In the genomic region with DNA sequence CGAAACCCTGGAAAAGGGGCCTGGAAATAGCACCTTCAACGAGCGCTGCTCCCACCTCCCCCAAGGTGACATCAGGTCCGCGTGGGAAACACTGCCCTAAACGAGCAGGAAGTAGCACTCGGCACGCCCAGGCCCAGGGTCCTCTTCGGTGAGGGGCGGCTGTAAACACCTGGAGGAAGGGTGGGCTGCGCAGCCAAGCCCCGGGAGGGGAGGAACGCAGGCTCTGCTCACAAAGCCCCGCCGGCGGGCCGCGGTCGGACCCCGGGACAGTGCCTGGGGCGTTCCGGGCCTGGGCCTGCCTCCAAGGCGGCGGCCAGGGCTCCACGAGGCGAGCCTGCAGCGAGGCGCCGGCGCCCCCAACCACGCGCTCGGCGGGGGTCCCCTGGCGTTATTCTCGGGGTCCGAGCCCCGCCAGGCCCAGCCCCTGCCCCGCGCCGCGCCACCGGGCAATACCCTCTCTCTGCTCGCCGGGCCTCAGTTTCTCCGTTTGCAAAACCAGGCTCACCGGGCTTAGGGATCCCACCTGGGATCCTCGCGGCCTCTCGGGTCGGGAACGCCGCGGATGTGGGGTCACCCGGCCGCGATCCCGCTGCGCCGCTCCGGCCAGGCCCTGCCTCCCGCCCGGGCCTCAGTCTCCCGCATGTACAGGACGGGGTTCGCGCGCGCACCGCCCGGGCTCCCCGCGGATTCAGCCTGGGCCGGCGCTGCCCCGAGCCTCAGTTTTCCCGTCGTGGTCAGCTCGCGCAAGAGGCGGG, we compare ENCODE assay signal across 8 cellular contexts. TPM values are rescaled to one million over a fixed set of nuclear protein-coding genes. Genes with fewer than 3 reads are reported as not detected.
DNase-seq lines count a peak whose midpoint lies in the region; ATAC-seq, FAIRE-seq and TF ChIP-seq lines count a peak whose summit lies in the region.

No MANE protein-coding gene starts in this region.

- DNase-seq in BE2C (peak; percentile 51), GM19239 (ENCODE audit: insufficient read length, low spot score) (peak; percentile 79), LNCaP clone FGC (ENCODE audit: low read depth) (no peak), endothelial cell (ENCODE audit: low spot score) (peak; percentile 36), nephron progenitor cell (peak; percentile 46), H54 (ENCODE audit: insufficient read length, low spot score) (no peak)
- peak; percentile 85 for DNase-seq in activated CD8-positive, alpha-beta T cell treated with anti-CD3 and anti-CD28 coated beads, Interleukin-2, amount 10 ng/mL, durations not matched to agents 7 days and 5 days

- peaks cover 23% of the 10 kb centered on the region for H3K36me3 ChIP-seq in BE2C
- peaks cover 20% of the 10 kb centered on the region for H3K36me3 ChIP-seq in thymus (ENCODE audit: control insufficient read depth, insufficient read depth)

- peak overlapping the region; percentile 89 for H3K27ac ChIP-seq in thymus (ENCODE audit: low read depth)

- H3K4me3 ChIP-seq in BE2C (ENCODE audit: low read depth, low read length) (peak overlapping the region; percentile 86), LNCaP clone FGC (ENCODE audit: low read depth, low read length) (peak overlapping the region; percentile 94), thymus (ENCODE audit: low read length) (peak overlapping the region; percentile 95)

- H3K27me3 Mint-ChIP-seq in activated CD8-positive, alpha-beta T cell treated with anti-CD3 and anti-CD28 coated beads, Interleukin-2, amount 10 ng/mL, durations not matched to agents 7 days and 5 days (ENCODE audit: low read depth) = no peaks in the 10 kb centered on the region
- peaks cover 18% of the 10 kb centered on the region for H3K27me3 Mint-ChIP-seq in endothelial cell (ENCODE audit: unreplicated experiment)
- peaks cover 4% of the 10 kb centered on the region for H3K27me3 Mint-ChIP-seq in nephron progenitor cell (ENCODE audit: low read depth, poor library complexity)

- H3K27me3 ChIP-seq in BE2C (no peaks in the 10 kb centered on the region; the same call in 1 of the 2 replicates), thymus (ENCODE audit: control insufficient read depth, insufficient read depth) (no peaks in the 10 kb centered on the region)

- POLR2A ChIA-PET in activated CD8-positive, alpha-beta T cell treated with anti-CD3 and anti-CD28 coated beads, Interleukin-2, amount 10 ng/mL, durations not matched to agents 7 days and 5 days (lab: Charles Lee) = interaction anchor here (1.4 to 2.2 kb wide), 2 partner anchors 17 to 18 kb away, joined by 3 to 10 read pairs; no protein-coding TSS in a partner anchor

- CTCF ChIA-PET in activated CD8-positive, alpha-beta T cell treated with anti-CD3 and anti-CD28 coated beads, Interleukin-2, amount 10 ng/mL, durations not matched to agents 7 days and 5 days (lab: Charles Lee) = interaction anchor here (1.9 kb wide), 1 partner anchor 72 kb away, joined by 14 read pairs; no protein-coding TSS in a partner anchor

- no peak for TF ChIP-seq POLR2A in H54 (IDR thresholded peaks at IDR 0.05; ENCODE audit: low read depth, low read length)

- no peaks in the 10 kb centered on the region for H3K9me3 Mint-ChIP-seq in activated CD8-positive, alpha-beta T cell treated with anti-CD3 and anti-CD28 coated beads, Interleukin-2, amount 10 ng/mL, durations not matched to agents 7 days and 5 days (ENCODE audit: insufficient read depth)
- H3K9me3 Mint-ChIP-seq in endothelial cell (ENCODE audit: unreplicated experiment) (no peaks in the 10 kb centered on the region), nephron progenitor cell (peaks cover 8% of the 10 kb centered on the region)

- H3K9me3 ChIP-seq in BE2C (no peaks in the 10 kb centered on the region; the same call in 1 of the 2 replicates), thymus (ENCODE audit: control insufficient read depth) (no peaks in the 10 kb centered on the region)

- H3K4me1 ChIP-seq in BE2C (peaks cover 3% of the 10 kb centered on the region; the same call in 1 of the 2 replicates), thymus (ENCODE audit: control insufficient read depth, insufficient read depth, low read length) (peaks cover 25% of the 10 kb centered on the region)

- WGBS in thymus = under 1% methylated on average over 81 of the region's 81 CpGs

- FAIRE-seq in GM19239 (lab: Jason Lieb, UNC) (peak; percentile 88), H54 (lab: Jason Lieb, UNC) (no peak)

- peaks cover 42% of the 10 kb centered on the region for H3K4me1 Mint-ChIP-seq in activated CD8-positive, alpha-beta T cell treated with anti-CD3 and anti-CD28 coated beads, Interleukin-2, amount 10 ng/mL, durations not matched to agents 7 days and 5 days (ENCODE audit: low read depth)
- peaks cover 8% of the 10 kb centered on the region for H3K4me1 Mint-ChIP-seq in endothelial cell (ENCODE audit: unreplicated experiment)
- peaks cover 24% of the 10 kb centered on the region for H3K4me1 Mint-ChIP-seq in nephron progenitor cell

- peak overlapping the region; percentile 98 for H3K4me3 Mint-ChIP-seq in activated CD8-positive, alpha-beta T cell treated with anti-CD3 and anti-CD28 coated beads, Interleukin-2, amount 10 ng/mL, durations not matched to agents 7 days and 5 days
- H3K4me3 Mint-ChIP-seq in endothelial cell (ENCODE audit: unreplicated experiment) (peak overlapping the region; percentile 88), nephron progenitor cell (peak overlapping the region; percentile 79)

- H3K36me3 Mint-ChIP-seq in activated CD8-positive, alpha-beta T cell treated with anti-CD3 and anti-CD28 coated beads, Interleukin-2, amount 10 ng/mL, durations not matched to agents 7 days and 5 days (ENCODE audit: low read depth) = peaks cover 19% of the 10 kb centered on the region
- H3K36me3 Mint-ChIP-seq in endothelial cell (ENCODE audit: low read depth, unreplicated experiment) (peaks cover 4% of the 10 kb centered on the region), nephron progenitor cell (ENCODE audit: low read depth) (no peaks in the 10 kb centered on the region)

- TF ChIP-seq CTCF in BE2C (IDR thresholded peaks at IDR 0.05; ENCODE audit: low read depth, low read length) = no peak
- no peak for TF ChIP-seq CTCF in LNCaP clone FGC (IDR thresholded peaks at IDR 0.05; ENCODE audit: control insufficient read depth, extremely low read depth, insufficient read depth)
- no peak for TF ChIP-seq CTCF in endothelial cell (IDR thresholded peaks at IDR 0.05; ENCODE audit: unreplicated experiment)
- no peak for TF ChIP-seq CTCF in nephron progenitor cell (IDR thresholded peaks at IDR 0.05)

- H3K27ac Mint-ChIP-seq in activated CD8-positive, alpha-beta T cell treated with anti-CD3 and anti-CD28 coated beads, Interleukin-2, amount 10 ng/mL, durations not matched to agents 7 days and 5 days = peak overlapping the region; percentile 97
- H3K27ac Mint-ChIP-seq in endothelial cell (ENCODE audit: unreplicated experiment) (no peak overlapping the region), nephron progenitor cell (no peak overlapping the region)

- peak; percentile 43 for ATAC-seq in activated CD8-positive, alpha-beta T cell treated with anti-CD3 and anti-CD28 coated beads, Interleukin-2, amount 10 ng/mL, durations not matched to agents 7 days and 5 days

RNA-seq across cellular contexts. Expression of a gene that starts 0.6 kb away (rescaled TPM):
- 208 TPM for polyA plus RNA-seq in BE2C (2012; ENCODE audit: insufficient read depth, insufficient read length, low read depth)
- total RNA-seq in activated CD8-positive, alpha-beta T cell treated with anti-CD3 and anti-CD28 coated beads, Interleukin-2, amount 10 ng/mL, durations not matched to agents 7 days and 5 days = 10 to 100 TPM; 71.3 to 78.4 TPM
- 41.7 TPM for total RNA-seq in endothelial cell (ENCODE audit: unreplicated experiment)
- polyA plus RNA-seq in thymus = 38.2 TPM

RNA-seq across cellular contexts. Expression of a gene that starts 13.8 kb away (rescaled TPM):
- 5.4 TPM for polyA plus RNA-seq in BE2C (2012; ENCODE audit: insufficient read depth, insufficient read length, low read depth)
- 1 to 10 TPM; 2.2 to 3.0 TPM for total RNA-seq in activated CD8-positive, alpha-beta T cell treated with anti-CD3 and anti-CD28 coated beads, Interleukin-2, amount 10 ng/mL, durations not matched to agents 7 days and 5 days
- 6.5 TPM for total RNA-seq in endothelial cell (ENCODE audit: unreplicated experiment)
- 12.5 TPM for polyA plus RNA-seq in thymus

RNA-seq across cellular contexts. Expression of a gene that starts 22.7 kb away (rescaled TPM):
- 3.8 TPM for polyA plus RNA-seq in BE2C (2012; ENCODE audit: insufficient read depth, insufficient read length, low read depth)
- not detected for total RNA-seq in activated CD8-positive, alpha-beta T cell treated with anti-CD3 and anti-CD28 coated beads, Interleukin-2, amount 10 ng/mL, durations not matched to agents 7 days and 5 days
- not detected for total RNA-seq in endothelial cell (ENCODE audit: unreplicated experiment)
- polyA plus RNA-seq in thymus = 0.25 TPM

RNA-seq across cellular contexts. Expression of a gene that starts 29.0 kb away (rescaled TPM):
- 246 TPM for polyA plus RNA-seq in BE2C (2012; ENCODE audit: insufficient read depth, insufficient read length, low read depth)
- total RNA-seq in activated CD8-positive, alpha-beta T cell treated with anti-CD3 and anti-CD28 coated beads, Interleukin-2, amount 10 ng/mL, durations not matched to agents 7 days and 5 days = 10 to 100 TPM; 50.6 to 51.0 TPM
- 53.6 TPM for total RNA-seq in endothelial cell (ENCODE audit: unreplicated experiment)
- polyA plus RNA-seq in thymus = 130 TPM

RNA-seq across cellular contexts. Expression of a gene that starts 32.9 kb away (rescaled TPM):
- polyA plus RNA-seq in BE2C (2012; ENCODE audit: insufficient read depth, insufficient read length, low read depth) = 1.0 TPM
- total RNA-seq in activated CD8-positive, alpha-beta T cell treated with anti-CD3 and anti-CD28 coated beads, Interleukin-2, amount 10 ng/mL, durations not matched to agents 7 days and 5 days = not detected
- not detected for total RNA-seq in endothelial cell (ENCODE audit: unreplicated experiment)
- 1.1 TPM for polyA plus RNA-seq in thymus

Comparison
In these comparisons a context has a peak if more than half of its experiments do, and no peak if none do; other contexts are left out.
1. DNase-seq: peak in BE2C (single experiment), GM19239 (single experiment), activated CD8-positive, alpha-beta T cell treated with anti-CD3 and anti-CD28 coated beads, Interleukin-2, amount 10 ng/mL, durations not matched to agents 7 days and 5 days (single experiment), endothelial cell (single experiment) and nephron progenitor cell (single experiment); none in LNCaP clone FGC (single experiment) and H54 (single experiment).
2. Peak in every context shown above with its lines, with median percentiles within 50 percentile points of each other: H3K4me3 ChIP-seq and H3K4me3 Mint-ChIP-seq.